Comparison of ENCODE assay signal across 15 cellular contexts in the genomic region with DNA sequence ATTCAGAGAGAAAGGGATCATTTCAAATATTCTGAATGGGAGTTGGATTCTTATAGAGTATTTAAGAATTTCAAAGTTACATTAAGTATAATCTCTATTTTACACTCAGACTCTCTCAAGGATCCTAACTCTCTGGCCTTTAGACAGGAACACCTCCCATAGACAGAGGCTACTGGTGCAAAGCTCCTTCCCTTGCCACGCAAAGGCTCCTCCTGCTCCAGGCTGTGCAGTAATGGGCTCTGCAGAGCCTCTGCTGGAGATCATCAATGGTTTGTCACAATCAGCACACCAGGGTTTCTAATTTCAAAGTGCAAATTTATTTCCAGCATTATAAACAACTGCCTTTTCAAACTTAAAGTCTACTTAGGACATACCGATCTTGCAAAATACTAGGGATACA.
DNase-seq lines count a peak whose midpoint lies in the region; ATAC-seq and TF ChIP-seq lines count a peak whose summit lies in the region.
"Had no signal": no experiment of that assay in that cellular context is flagged by ENCODE, and none has a peak within 500 bp of the region (broad histone marks: within the 10 kb centered on the region; RNA-seq: fewer than 3 reads in every experiment).

No MANE protein-coding gene starts in this region.

- H3K4me1 ChIP-seq in muscle layer of colon (ENCODE audit: insufficient read depth, low read length) (peaks cover 4% of the 10 kb centered on the region), aorta (ENCODE audit: control insufficient read depth in 1 of 2, insufficient read depth in 2 of 2, low read length in 2 of 2) (peaks cover 0 to 2% of the 10 kb centered on the region in 2 donors)
- H3K4me1 ChIP-seq: BLaER1 treated with 17β-estradiol and CSF1 and Interleukin-3, amounts not matched to agents 10 nM and 100 nM had no signal

- peak; percentile 34 for DNase-seq in HEK293T (ENCODE audit: extremely low spot score)
- peak; percentile 4 for DNase-seq in amniotic epithelial cell (ENCODE audit: low read depth)
- no peak for DNase-seq in aorta
- no peak for DNase-seq in kidney tubule cell (ENCODE audit: low spot score)
- no peak for DNase-seq in NCI-H526 (lab: John Stamatoyannopoulos, UW)
- DNase-seq: Karpas-422, MM.1S, NCI-H1105, NCI-H187, NCI-H2171, NCI-H510A treated with DMSO at 0.1 percent for 48 hours, SIG-M5 had no signal

- intact Hi-C loops in aorta (cut with DNase I) = no loop called here

- POLR2A ChIA-PET in HEK293T (lab: Yijun Ruan, JAX) = no interaction called here

- peak; percentile 48 for ATAC-seq in aorta (ENCODE audit: low FRiP score)
- ATAC-seq in GM21723 (IDR thresholded peaks at IDR 0.05; ENCODE audit: unreplicated experiment) = no peak

- 57 to 59% methylated on average over 2 of the region's 2 CpGs for WGBS in aorta, 2 donors

- H3K9me3 ChIP-seq in muscle layer of colon (ENCODE audit: low read length) (no peaks in the 10 kb centered on the region), aorta (ENCODE audit: control insufficient read depth, low read length) (no peaks in the 10 kb centered on the region)
- H3K9me3 ChIP-seq: BLaER1 treated with 17β-estradiol and CSF1 and Interleukin-3, amounts not matched to agents 10 nM and 100 nM had no signal

- H3K36me3 ChIP-seq in muscle layer of colon (ENCODE audit: insufficient read depth, low read length) (no peaks in the 10 kb centered on the region), aorta (ENCODE audit: control insufficient read depth in 1 of 2, insufficient read depth in 2 of 2, low read length in 1 of 2) (no peaks in the 10 kb centered on the region)
- H3K36me3 ChIP-seq: BLaER1 treated with 17β-estradiol and CSF1 and Interleukin-3, amounts not matched to agents 10 nM and 100 nM had no signal

- CTCF ChIA-PET in HEK293T (lab: Yijun Ruan, JAX) = no interaction called here

- H3K27me3 ChIP-seq in muscle layer of colon (ENCODE audit: control insufficient read depth in 1 of 2, insufficient read depth in 2 of 2, low read length in 2 of 2) (no peaks in the 10 kb centered on the region), aorta (ENCODE audit: control insufficient read depth in 1 of 2, insufficient read depth in 2 of 2, low read length in 1 of 2) (no peaks in the 10 kb centered on the region)
- H3K27me3 ChIP-seq: BLaER1 treated with 17β-estradiol and CSF1 and Interleukin-3, amounts not matched to agents 10 nM and 100 nM had no signal

- H3K4me3 ChIP-seq in muscle layer of colon (ENCODE audit: low read depth in 1 of 2, low read length in 2 of 2) (no peak overlapping the region), aorta (ENCODE audit: low read length in 2 of 2) (no peak overlapping the region)
- H3K4me3 ChIP-seq: BLaER1 treated with 17β-estradiol and CSF1 and Interleukin-3, amounts not matched to agents 10 nM and 100 nM had no signal

- no peak overlapping the region for H3K9ac ChIP-seq in muscle layer of colon (ENCODE audit: low read length)
- H3K9ac ChIP-seq: BLaER1 treated with 17β-estradiol and CSF1 and Interleukin-3, amounts not matched to agents 10 nM and 100 nM had no signal

- peak overlapping the region; percentile 22 for H3K27ac ChIP-seq in muscle layer of colon (ENCODE audit: low read depth, low read length)
- H3K27ac ChIP-seq in aorta (ENCODE audit: low read depth in 1 of 2, low read length in 2 of 2) = no peak overlapping the region
- H3K27ac ChIP-seq: BLaER1 treated with 17β-estradiol and CSF1 and Interleukin-3, amounts not matched to agents 10 nM and 100 nM had no signal

TF ChIP-seq in HEK293T, 16 proteins besides CTCF, POLR2A, EP300 and RAD21:
- TF ChIP-seq L3MBTL2 (conservative IDR thresholded peaks at IDR 0.05) (no peak), ARNT (IDR thresholded peaks at IDR 0.05) (peak; percentile 49; the same call in 1 of the 2 replicates)

Comparison
In these comparisons a context has a peak if more than half of its experiments do, and no peak if none do; other contexts are left out.
1. DNase-seq: peak in HEK293T (single experiment) and amniotic epithelial cell (single experiment); none in aorta (0 of 2), kidney tubule cell (single experiment) and NCI-H526 (0 of 2).